ENCODE assay signal across 7 cellular contexts in the genomic region with DNA sequence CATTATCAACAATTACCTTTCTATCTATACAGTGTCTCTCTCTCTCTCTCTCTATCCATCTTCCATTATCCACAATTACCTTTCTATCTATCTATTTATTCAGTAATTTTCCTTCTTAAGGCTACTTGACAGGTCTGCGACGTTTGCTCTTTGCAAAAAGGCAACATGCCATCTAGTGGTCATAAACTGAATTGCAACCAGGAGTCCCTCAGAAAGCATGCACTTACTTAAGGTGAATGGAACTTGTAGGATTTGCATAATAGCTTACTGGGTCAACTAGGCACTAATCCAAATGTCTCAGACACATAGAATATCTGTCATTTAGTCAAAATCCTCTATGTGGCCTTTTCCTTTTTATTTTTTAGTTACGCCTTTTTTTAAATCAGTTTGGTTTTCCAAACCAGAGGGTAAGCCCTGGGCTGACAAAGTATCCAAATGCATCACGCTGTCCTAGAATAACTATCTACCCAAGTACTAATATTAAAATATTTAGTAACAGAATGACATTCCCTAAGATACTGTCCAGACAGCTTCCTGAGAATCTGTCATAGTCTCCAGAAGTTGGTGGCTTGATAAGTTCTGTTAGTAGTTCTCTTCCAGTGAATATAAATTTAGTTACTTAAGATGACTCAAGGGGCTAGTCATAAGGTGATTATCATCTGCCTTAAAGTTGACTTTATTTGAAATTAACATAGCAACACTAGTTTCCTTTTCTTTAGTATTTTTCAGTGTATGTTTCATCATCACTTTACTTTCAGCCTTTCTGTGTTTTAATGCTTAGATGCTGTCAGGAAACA.
DNase-seq lines count a peak whose midpoint lies in the region; ATAC-seq, FAIRE-seq and TF ChIP-seq lines count a peak whose summit lies in the region.

No MANE protein-coding gene starts in this region.

- peak; percentile 44 for DNase-seq in GM04504 (ENCODE audit: low read depth)
- peak; percentile 39 for DNase-seq in HPDE6-E6E7 (ENCODE audit: extremely low spot score)
- DNase-seq in NCI-H526 treated with DMSO at 0.1 percent for 48 hours (lab: John Stamatoyannopoulos, UW), result peak; percentile 72
- peak; percentile 18 for DNase-seq in activated T-cell treated with anti-CD3 and anti-CD28 coated beads, Interleukin-2, amount 50 U/mL, for 4 hours
- peak; percentile 3 to 29 for DNase-seq in frontal cortex (ENCODE audit: low spot score in 2 of 2)
- no peak for DNase-seq in osteocyte (ENCODE audit: extremely low spot score, unreplicated experiment)

- peak; percentile 91 for TF ChIP-seq CTCF in osteocyte (IDR thresholded peaks at IDR 0.05)

- no peak overlapping the region for H3K4me3 Mint-ChIP-seq in activated T-cell treated with anti-CD3 and anti-CD28 coated beads, Interleukin-2, amount 50 U/mL, for 4 hours
- no peak overlapping the region for H3K4me3 Mint-ChIP-seq in osteocyte (ENCODE audit: unreplicated experiment)

- peak; percentile 97 for ATAC-seq in GM21528 (IDR thresholded peaks at IDR 0.05; ENCODE audit: low FRiP score, unreplicated experiment)
- ATAC-seq in activated T-cell treated with anti-CD3 and anti-CD28 coated beads, Interleukin-2, amount 50 U/mL, for 4 hours, result peak in 1 of 2 donors; percentile 67

- H3K27ac Mint-ChIP-seq in osteocyte (ENCODE audit: unreplicated experiment), result no peak overlapping the region

- H3K4me1 Mint-ChIP-seq in activated T-cell treated with anti-CD3 and anti-CD28 coated beads, Interleukin-2, amount 50 U/mL, for 4 hours (ENCODE audit: low read depth), result no peaks in the 10 kb centered on the region
- H3K4me1 Mint-ChIP-seq in osteocyte (ENCODE audit: unreplicated experiment), result no peaks in the 10 kb centered on the region

- no peaks in the 10 kb centered on the region for H3K36me3 Mint-ChIP-seq in activated T-cell treated with anti-CD3 and anti-CD28 coated beads, Interleukin-2, amount 50 U/mL, for 4 hours (ENCODE audit: insufficient read depth)
- no peaks in the 10 kb centered on the region for H3K36me3 Mint-ChIP-seq in osteocyte (ENCODE audit: unreplicated experiment)

- no peaks in the 10 kb centered on the region for H3K9me3 Mint-ChIP-seq in activated T-cell treated with anti-CD3 and anti-CD28 coated beads, Interleukin-2, amount 50 U/mL, for 4 hours
- peaks cover 9% of the 10 kb centered on the region for H3K9me3 Mint-ChIP-seq in osteocyte (ENCODE audit: unreplicated experiment)

- no peak for FAIRE-seq in frontal cortex (lab: Jason Lieb, UNC)

- H3K27me3 Mint-ChIP-seq in activated T-cell treated with anti-CD3 and anti-CD28 coated beads, Interleukin-2, amount 50 U/mL, for 4 hours (ENCODE audit: low read depth), result no peaks in the 10 kb centered on the region
- H3K27me3 Mint-ChIP-seq in osteocyte (ENCODE audit: unreplicated experiment), result peaks cover 10% of the 10 kb centered on the region
